Comparison of ENCODE assay signal across 8 cellular contexts in genomic region chr19:9792191-9793050, GRCh38. TPM values are rescaled to one million over a fixed set of nuclear protein-coding genes. Genes with fewer than 3 reads are reported as not detected.
DNase-seq lines count a peak whose midpoint lies in the region; ATAC-seq and TF ChIP-seq lines count a peak whose summit lies in the region.

No MANE protein-coding gene starts in this region.

- no peaks in the 10 kb centered on the region for H3K9me3 Mint-ChIP-seq in activated CD8-positive, alpha-beta memory T cell treated with anti-CD3 and anti-CD28 coated beads, Interleukin-2, amount 10 ng/mL, durations not matched to agents 7 days and 5 days (ENCODE audit: low read depth)

- no peaks in the 10 kb centered on the region for H3K27me3 ChIP-seq in lower lobe of right lung (ENCODE audit: low read depth)

- no peaks in the 10 kb centered on the region for H3K9me3 ChIP-seq in lower lobe of right lung

- CTCF ChIA-PET in activated CD8-positive, alpha-beta memory T cell treated with anti-CD3 and anti-CD28 coated beads, Interleukin-2, amount 10 ng/mL, durations not matched to agents 7 days and 5 days (lab: Charles Lee), result interaction anchor here (1.6 kb wide), 1 partner anchor 167 kb away, joined by 6 read pairs; no protein-coding TSS in a partner anchor

- no peak for TF ChIP-seq CTCF in lower lobe of right lung (IDR thresholded peaks at IDR 0.05)

- ATAC-seq in activated CD8-positive, alpha-beta memory T cell treated with anti-CD3 and anti-CD28 coated beads, Interleukin-2, amount 10 ng/mL, durations not matched to agents 7 days and 5 days, result peak; percentile 63
- ATAC-seq in lower lobe of right lung, result peak; percentile 85 to 89
- ATAC-seq in GM18858 (IDR thresholded peaks at IDR 0.05; ENCODE audit: unreplicated experiment), result no peak

- H3K4me1 Mint-ChIP-seq in activated CD8-positive, alpha-beta memory T cell treated with anti-CD3 and anti-CD28 coated beads, Interleukin-2, amount 10 ng/mL, durations not matched to agents 7 days and 5 days, result peaks cover 24% of the 10 kb centered on the region

- H3K27me3 Mint-ChIP-seq in activated CD8-positive, alpha-beta memory T cell treated with anti-CD3 and anti-CD28 coated beads, Interleukin-2, amount 10 ng/mL, durations not matched to agents 7 days and 5 days, result no peaks in the 10 kb centered on the region

- intact Hi-C loops in lower lobe of right lung (cut with DNase I), result loop anchor here (10.0 kb wide), 1 partner anchor 168 kb away; the partner anchor contains the start of gene ZNF561

- peak overlapping the region; percentile 67 for H3K4me3 ChIP-seq in lower lobe of right lung

- peak overlapping the region; percentile 88 for H3K27ac Mint-ChIP-seq in activated CD8-positive, alpha-beta memory T cell treated with anti-CD3 and anti-CD28 coated beads, Interleukin-2, amount 10 ng/mL, durations not matched to agents 7 days and 5 days

- peak overlapping the region; percentile 90 for H3K4me3 Mint-ChIP-seq in activated CD8-positive, alpha-beta memory T cell treated with anti-CD3 and anti-CD28 coated beads, Interleukin-2, amount 10 ng/mL, durations not matched to agents 7 days and 5 days

- H3K4me1 ChIP-seq in lower lobe of right lung, result no peaks in the 10 kb centered on the region

- H3K27ac ChIP-seq in lower lobe of right lung, result peak overlapping the region; percentile 88

- no peaks in the 10 kb centered on the region for H3K36me3 Mint-ChIP-seq in activated CD8-positive, alpha-beta memory T cell treated with anti-CD3 and anti-CD28 coated beads, Interleukin-2, amount 10 ng/mL, durations not matched to agents 7 days and 5 days

- no peaks in the 10 kb centered on the region for H3K36me3 ChIP-seq in lower lobe of right lung

- DNase-seq in ELR (ENCODE audit: low read depth) (peak; percentile 90), HPDE6-E6E7 (ENCODE audit: extremely low spot score) (peak; percentile 61), NK-92 (lab: John Stamatoyannopoulos, UW; ENCODE audit: unreplicated experiment) (peak; percentile 92), lower lobe of right lung (peak; percentile 96)
- peak; percentile 95 for DNase-seq in activated CD8-positive, alpha-beta memory T cell treated with anti-CD3 and anti-CD28 coated beads, Interleukin-2, amount 10 ng/mL, durations not matched to agents 7 days and 5 days
- peak; percentile 97 for DNase-seq in effector CD8-positive, alpha-beta T cell (lab: John Stamatoyannopoulos, UW)
- peak; percentile 89 for DNase-seq in stimulated activated CD4-positive, alpha-beta T cell treated with anti-CD3 and anti-CD28 coated beads, Interleukin-4, amount 100 ng/mL, for 24 hours

RNA-seq across cellular contexts. Expression of gene ZNF846, which starts 23.9 kb away (rescaled TPM):
- total RNA-seq in activated CD8-positive, alpha-beta memory T cell treated with anti-CD3 and anti-CD28 coated beads, Interleukin-2, amount 10 ng/mL, durations not matched to agents 7 days and 5 days, result 1 to 10 TPM; 6.0 to 9.6 TPM
- total RNA-seq in lower lobe of right lung, result 14.7 TPM

RNA-seq across cellular contexts. Expression of gene FBXL12, which starts 26.5 kb away (rescaled TPM):
- total RNA-seq in activated CD8-positive, alpha-beta memory T cell treated with anti-CD3 and anti-CD28 coated beads, Interleukin-2, amount 10 ng/mL, durations not matched to agents 7 days and 5 days, result 10 to 100 TPM; 27.3 to 30.8 TPM
- total RNA-seq in lower lobe of right lung, result 18.6 TPM

RNA-seq across cellular contexts. Expression of gene UBL5, which starts 35.3 kb away (rescaled TPM):
- total RNA-seq in activated CD8-positive, alpha-beta memory T cell treated with anti-CD3 and anti-CD28 coated beads, Interleukin-2, amount 10 ng/mL, durations not matched to agents 7 days and 5 days, result 100 to 1,000 TPM; 354 to 362 TPM
- 241 TPM for total RNA-seq in lower lobe of right lung

RNA-seq across cellular contexts. Expression of gene PIN1, which starts 42.7 kb away (rescaled TPM):
- total RNA-seq in activated CD8-positive, alpha-beta memory T cell treated with anti-CD3 and anti-CD28 coated beads, Interleukin-2, amount 10 ng/mL, durations not matched to agents 7 days and 5 days, result 100 to 1,000 TPM; 103 to 116 TPM
- total RNA-seq in lower lobe of right lung, result 57.0 TPM
